ENCODE assay signal across 11 cellular contexts in genomic region chr1:175287377-175287776, GRCh38.
A peak's percentile ranks its signal among the peaks of the same experiment; 100 is the strongest.
DNase-seq lines count a peak whose midpoint lies in the region; ATAC-seq and TF ChIP-seq lines count a peak whose summit lies in the region.
"Had no signal": no experiment of that assay in that cellular context is flagged by ENCODE, and none has a peak within 500 bp of the region (broad histone marks: within the 10 kb centered on the region; RNA-seq: fewer than 3 reads in every experiment).

No MANE protein-coding gene starts in this region.

- peaks cover 5% of the 10 kb centered on the region for H3K4me1 ChIP-seq in CD8-positive, alpha-beta T cell (ENCODE audit: insufficient read depth, low read length)
- H3K4me1 ChIP-seq in CD4-positive, alpha-beta memory T cell (ENCODE audit: insufficient read depth, low read length) = no peaks in the 10 kb centered on the region

- H3K36me3 ChIP-seq in CD8-positive, alpha-beta T cell (ENCODE audit: insufficient read depth, low read length) = no peaks in the 10 kb centered on the region
- H3K36me3 ChIP-seq in CD4-positive, alpha-beta memory T cell (ENCODE audit: insufficient read depth, low read length) = no peaks in the 10 kb centered on the region

- H3K4me3 ChIP-seq in CD8-positive, alpha-beta T cell (ENCODE audit: low read depth, low read length) = no peak overlapping the region
- H3K4me3 ChIP-seq in CD4-positive, alpha-beta memory T cell (ENCODE audit: low read length in 2 of 2) = no peak overlapping the region
- H3K4me3 ChIP-seq: skin epidermis had no signal

- intact Hi-C loops in CD8-positive, alpha-beta T cell (cut with DNase I, micrococcal nuclease) = no loop called here
- intact Hi-C loops in CD4-positive, alpha-beta memory T cell (cut with micrococcal nuclease) = no loop called here

- H3K27me3 Mint-ChIP-seq in WTC11 (ENCODE audit: low read depth) = peaks cover 4% of the 10 kb centered on the region; the same call in 1 of the 2 replicates
- H3K27me3 Mint-ChIP-seq in CD8-positive, alpha-beta T cell (ENCODE audit: low read depth) = peaks cover 9% of the 10 kb centered on the region
- peaks cover 5% of the 10 kb centered on the region in 2 donors for H3K27me3 Mint-ChIP-seq in CD4-positive, alpha-beta memory T cell

- no peak overlapping the region for H3K27ac ChIP-seq in CD8-positive, alpha-beta T cell (ENCODE audit: low read depth, low read length)
- H3K27ac ChIP-seq in CD4-positive, alpha-beta memory T cell (ENCODE audit: low read depth, low read length) = no peak overlapping the region
- H3K27ac ChIP-seq: skin epidermis had no signal

- H3K4me3 Mint-ChIP-seq in WTC11 = no peak overlapping the region
- no peak overlapping the region for H3K4me3 Mint-ChIP-seq in CD8-positive, alpha-beta T cell
- peak overlapping the region in 1 of 8 donors; percentile 25 for H3K4me3 Mint-ChIP-seq in CD4-positive, alpha-beta memory T cell

- TF ChIP-seq CTCF in WTC11 (IDR thresholded peaks at IDR 0.05) = no peak
- no peak for TF ChIP-seq CTCF in CD8-positive, alpha-beta T cell (IDR thresholded peaks at IDR 0.05)

- H3K36me3 Mint-ChIP-seq in WTC11 = peaks cover 3% of the 10 kb centered on the region
- no peaks in the 10 kb centered on the region for H3K36me3 Mint-ChIP-seq in CD8-positive, alpha-beta T cell
- H3K36me3 Mint-ChIP-seq in CD4-positive, alpha-beta memory T cell = no peaks in the 10 kb centered on the region

- peak; percentile 97 for ATAC-seq in GM18498 (IDR thresholded peaks at IDR 0.05; ENCODE audit: unreplicated experiment)
- ATAC-seq in GM19438 (IDR thresholded peaks at IDR 0.05; ENCODE audit: low read depth, unreplicated experiment) = peak; percentile 92
- ATAC-seq in HG03066 (IDR thresholded peaks at IDR 0.05; ENCODE audit: low read depth, unreplicated experiment) = peak; percentile 90
- peak; percentile 65 for ATAC-seq in WTC11
- no peak for ATAC-seq in CD8-positive, alpha-beta T cell

- no peaks in the 10 kb centered on the region for H3K4me1 Mint-ChIP-seq in WTC11
- peaks cover 11% of the 10 kb centered on the region for H3K4me1 Mint-ChIP-seq in CD8-positive, alpha-beta T cell (ENCODE audit: low read depth)
- peaks cover 2 to 13% (median 10%) of the 10 kb centered on the region in 4 donors for H3K4me1 Mint-ChIP-seq in CD4-positive, alpha-beta memory T cell

- H3K27ac Mint-ChIP-seq in WTC11 = no peak overlapping the region
- H3K27ac Mint-ChIP-seq in CD8-positive, alpha-beta T cell = no peak overlapping the region
- no peak overlapping the region for H3K27ac Mint-ChIP-seq in CD4-positive, alpha-beta memory T cell

- H3K9me3 ChIP-seq in CD8-positive, alpha-beta T cell (ENCODE audit: low read length) = no peaks in the 10 kb centered on the region
- no peaks in the 10 kb centered on the region for H3K9me3 ChIP-seq in CD4-positive, alpha-beta memory T cell (ENCODE audit: control insufficient read depth in 1 of 2, low read length in 2 of 2)

- DNase-seq in WTC11 (ENCODE audit: low spot score) (no peak), Kasumi-1 (lab: John Stamatoyannopoulos, UW) (no peak), C1 segment of cervical spinal cord (lab: John Stamatoyannopoulos, UW) (no peak)
- no peak for DNase-seq in CD8-positive, alpha-beta T cell
- DNase-seq in CD4-positive, alpha-beta memory T cell = no peak
- DNase-seq: central memory CD4-positive, alpha-beta T cell; MV-4-11 had no signal

- no peaks in the 10 kb centered on the region for H3K27me3 ChIP-seq in CD8-positive, alpha-beta T cell (ENCODE audit: insufficient read depth, low read length)
- H3K27me3 ChIP-seq in CD4-positive, alpha-beta memory T cell (ENCODE audit: insufficient read depth, low read length) = no peaks in the 10 kb centered on the region

- POLR2A ChIA-PET in WTC11 (lab: Charles Lee) = no interaction called here
- POLR2A ChIA-PET in CD8-positive, alpha-beta T cell (lab: Charles Lee) = interaction anchor here (0.6 kb wide), 1 partner anchor 13 kb away, joined by 3 read pairs; no protein-coding TSS in a partner anchor
- POLR2A ChIA-PET in CD4-positive, alpha-beta memory T cell (lab: Charles Lee; ENCODE audit: partially characterized antibody) = interaction anchor here (0.9 to 1.0 kb wide), 2 partner anchors 13 to 78 kb away, joined by 3 read pairs; no protein-coding TSS in a partner anchor

- CTCF ChIA-PET in WTC11 (lab: Charles Lee) = interaction anchor here (2.0 kb wide), 1 partner anchor 136 kb away, joined by 11 read pairs; no protein-coding TSS in a partner anchor
- CTCF ChIA-PET in CD8-positive, alpha-beta T cell (lab: Charles Lee) = interaction anchor here (0.7 to 1.5 kb wide), 2 partner anchors 133 to 141 kb away, joined by 3 to 6 read pairs; no protein-coding TSS in a partner anchor
- CTCF ChIA-PET in CD4-positive, alpha-beta memory T cell (lab: Charles Lee; ENCODE audit: partially characterized antibody) = interaction anchor here (1.1 to 1.2 kb wide), 2 partner anchors 132 to 135 kb away, joined by 3 to 10 read pairs; no protein-coding TSS in a partner anchor

- peaks cover 14% of the 10 kb centered on the region for H3K9me3 Mint-ChIP-seq in WTC11
- H3K9me3 Mint-ChIP-seq in CD8-positive, alpha-beta T cell = no peaks in the 10 kb centered on the region
- peaks cover 0 to 6% (median under 1%) of the 10 kb centered on the region in 8 donors for H3K9me3 Mint-ChIP-seq in CD4-positive, alpha-beta memory T cell

TF ChIP-seq in WTC11, 78 proteins besides CTCF, POLR2A, EP300 and RAD21:
- TF ChIP-seq USF2 (CRISPR knock-in tag; IDR thresholded peaks at IDR 0.05) (peak; percentile 49; the same call in 1 of the 2 replicates), EMX1 (CRISPR knock-in tag; IDR thresholded peaks at IDR 0.05) (no peak)
